33 cellular contexts compared by ENCODE assay signal in the genomic region with DNA sequence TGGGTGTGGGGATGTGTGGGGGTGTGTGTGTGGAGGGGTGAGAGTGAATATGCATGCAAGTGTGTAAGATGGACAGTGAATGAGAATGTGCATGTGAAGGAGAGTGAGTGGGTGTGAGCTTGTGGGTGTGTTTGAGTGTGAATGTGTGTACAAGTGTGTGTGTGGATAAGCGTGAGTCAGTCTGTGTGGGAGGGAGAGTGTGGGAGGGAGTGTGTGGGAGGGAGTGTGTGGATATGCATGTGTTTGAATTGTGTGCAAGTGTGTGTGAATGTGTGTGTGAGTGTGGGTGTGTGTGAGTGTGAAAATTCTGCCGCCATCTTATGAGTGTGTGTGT. TPM values are rescaled to one million over a fixed set of nuclear protein-coding genes. Genes with fewer than 3 reads are reported as not detected.
"Had no signal": no experiment of that assay in that cellular context is flagged by ENCODE, and none has a peak within 500 bp of the region (broad histone marks: within the 10 kb centered on the region; RNA-seq: fewer than 3 reads in every experiment).

No MANE protein-coding gene starts in this region.

- H3K36me3 ChIP-seq: brain microvascular endothelial cell, gastroesophageal sphincter, pancreas, right atrium auricular region, stomach, thyroid gland, upper lobe of left lung, vagina, WERI-Rb-1 had no signal

- ATAC-seq: effector memory CD8-positive, alpha-beta T cell; gastroesophageal sphincter; left colon had no signal

- H3K27ac ChIP-seq: brain microvascular endothelial cell, gastroesophageal sphincter, right atrium auricular region, stomach, vagina, WERI-Rb-1 had no signal

- H3K27me3 ChIP-seq: thyroid gland had no signal

- FAIRE-seq: astrocyte, endothelial cell of umbilical vein, kidney, pancreas had no signal

- H3K4me2 ChIP-seq: smooth muscle cell had no signal

- H3K9me3 ChIP-seq: gastroesophageal sphincter, pancreas, right atrium auricular region, stomach, thyroid gland, upper lobe of left lung, vagina had no signal

- DNase-seq: activated CD4-positive, alpha-beta T cell treated with anti-CD3 and anti-CD28 coated beads, Interleukin-2, amount 10 ng/mL, durations not matched to agents 24 days and 14 days; activated CD4-positive, CD25-positive, alpha-beta regulatory T cell treated with anti-CD3 and anti-CD28 coated beads, Interleukin-2, amount 50 U/mL, for 72 hours; activated naive CD4-positive, alpha-beta T cell treated with Interleukin-2 at 50 U/mL for 16 hours; activated T-cell treated with anti-CD3 and anti-CD28 coated beads, Interleukin-2, amount 50 U/mL, for 48 hours; amniotic stem cell; brain microvascular endothelial cell; cortex of kidney; effector memory CD8-positive, alpha-beta T cell; hippocampal formation; immature natural killer cell; left colon; naive B cell; nephron progenitor cell; stimulated activated CD4-positive, alpha-beta T cell treated with anti-CD3 and anti-CD28 coated beads, Interleukin-1b, Interleukin-23, amount 100 ng/mL, for 48 hours; stimulated activated CD8-positive, alpha-beta memory T cell treated with anti-CD3 and anti-CD28 coated beads, Interleukin-4, amount 100 ng/mL, for 48 hours; WERI-Rb-1 had no signal

- H3K4me3 ChIP-seq: gastroesophageal sphincter, pancreas, right atrium auricular region, smooth muscle cell, stomach, thyroid gland, upper lobe of left lung, vagina had no signal

RNA-seq across cellular contexts. Expression of a gene that starts 3.7 kb away (rescaled TPM):
- total RNA-seq: activated CD4-positive, alpha-beta T cell treated with anti-CD3 and anti-CD28 coated beads, Interleukin-2, amount 10 ng/mL, durations not matched to agents 24 days and 14 days; activated CD8-positive, alpha-beta T cell treated with anti-CD3 and anti-CD28 coated beads for 36 hours; astrocyte; fibroblast of lung; fibroblast of villous mesenchyme; left colon; liver; pulmonary artery endothelial cell; right atrium auricular region; smooth muscle cell; T-helper 1 cell treated with Interleukin-12 subunit alpha and Interleukin-12 subunit beta and Interleukin-4 antibody, amounts not matched to agents 30 ng/mL and 1 ng/mL, for 36 hours; vagina had no signal
- polyA plus RNA-seq: endothelial cell of umbilical vein, fibroblast of lung, smooth muscle cell had no signal

RNA-seq across cellular contexts. Expression of a gene that starts 54.4 kb away (rescaled TPM):
- total RNA-seq: smooth muscle cell had no signal
- polyA plus RNA-seq: fibroblast of lung, smooth muscle cell had no signal
